8 cellular contexts compared by ENCODE assay signal in the genomic region with DNA sequence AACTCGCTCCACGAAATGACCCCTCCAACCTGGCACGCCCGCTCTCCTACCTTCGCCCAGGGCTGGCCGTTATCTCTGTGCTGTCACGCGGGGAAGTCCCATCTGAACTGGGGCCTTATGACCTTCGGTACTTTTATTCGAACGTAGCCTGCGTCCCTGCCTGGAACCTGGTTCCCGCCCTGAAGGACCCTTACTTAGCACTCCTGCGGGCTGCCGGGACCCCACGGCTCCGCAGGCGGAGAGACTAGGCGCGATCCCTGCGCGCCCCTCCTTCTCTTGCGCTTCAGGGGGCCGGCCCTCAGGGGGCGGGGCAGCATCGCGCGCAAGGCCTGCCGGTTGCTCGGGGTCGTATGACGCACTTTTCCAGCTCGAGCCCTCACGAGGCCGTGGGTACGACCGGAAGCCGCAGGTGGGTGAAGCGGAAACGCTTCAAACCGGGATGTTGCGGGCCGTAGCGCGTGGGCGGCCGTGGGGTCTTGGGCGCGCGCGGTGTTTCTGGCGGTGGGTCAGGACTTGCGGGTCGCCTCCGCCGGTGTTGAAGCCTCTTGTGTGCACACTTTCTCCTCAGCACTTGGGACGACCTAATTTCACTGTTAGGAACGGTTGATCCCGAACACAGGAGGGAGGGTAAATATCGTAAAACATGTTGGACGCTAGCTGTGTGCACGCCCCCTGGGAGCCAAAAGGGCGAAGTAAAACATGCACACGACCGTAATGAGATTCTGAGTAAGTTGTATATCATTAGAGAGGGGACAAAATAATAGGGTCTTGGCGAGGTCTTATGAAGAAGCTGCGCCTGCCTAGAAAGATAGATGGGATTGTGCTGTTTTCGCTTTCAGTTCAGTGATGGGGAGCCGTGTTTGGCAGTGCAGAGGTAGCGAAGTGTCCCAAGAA. TPM values are rescaled to one million over a fixed set of nuclear protein-coding genes. Genes with fewer than 3 reads are reported as not detected.
A peak's percentile ranks its signal among the peaks of the same experiment; 100 is the strongest.
DNase-seq lines count a peak whose midpoint lies in the region; ATAC-seq and TF ChIP-seq lines count a peak whose summit lies in the region.

Gene LIPT1 (plus strand): TSS at position 325 of the 894 bp plus-strand sequence. CDS start 6,991 bp downstream, outside the sequence.
A gene with protein sequence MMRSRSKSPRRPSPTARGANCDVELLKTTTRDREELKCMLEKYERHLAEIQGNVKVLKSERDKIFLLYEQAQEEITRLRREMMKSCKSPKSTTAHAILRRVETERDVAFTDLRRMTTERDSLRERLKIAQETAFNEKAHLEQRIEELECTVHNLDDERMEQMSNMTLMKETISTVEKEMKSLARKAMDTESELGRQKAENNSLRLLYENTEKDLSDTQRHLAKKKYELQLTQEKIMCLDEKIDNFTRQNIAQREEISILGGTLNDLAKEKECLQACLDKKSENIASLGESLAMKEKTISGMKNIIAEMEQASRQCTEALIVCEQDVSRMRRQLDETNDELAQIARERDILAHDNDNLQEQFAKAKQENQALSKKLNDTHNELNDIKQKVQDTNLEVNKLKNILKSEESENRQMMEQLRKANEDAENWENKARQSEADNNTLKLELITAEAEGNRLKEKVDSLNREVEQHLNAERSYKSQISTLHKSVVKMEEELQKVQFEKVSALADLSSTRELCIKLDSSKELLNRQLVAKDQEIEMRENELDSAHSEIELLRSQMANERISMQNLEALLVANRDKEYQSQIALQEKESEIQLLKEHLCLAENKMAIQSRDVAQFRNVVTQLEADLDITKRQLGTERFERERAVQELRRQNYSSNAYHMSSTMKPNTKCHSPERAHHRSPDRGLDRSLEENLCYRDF (minus strand): TSS at position 300 of the 894 bp plus-strand sequence. CDS start 45,503 bp downstream, outside the sequence.

- intact Hi-C loops in right cardiac atrium (cut with DNase I) = no loop called here
- intact Hi-C loops in vagina (cut with DNase I) = no loop called here

- H3K27ac ChIP-seq in right cardiac atrium (ENCODE audit: low read length) (peak within 1 kb of the TSS; percentile 91), vagina (peak within 1 kb of the TSS; percentile 76)

- no peaks in the 10 kb centered on the region for H3K36me3 ChIP-seq in vagina

- peaks cover 40% of the 10 kb centered on the region for H3K4me1 Mint-ChIP-seq in T-helper 17 cell

- peak within 1 kb of the TSS; percentile 71 for H3K4me3 ChIP-seq in right cardiac atrium (ENCODE audit: low read length)
- peak within 1 kb of the TSS; percentile 53 to 89 for H3K4me3 ChIP-seq in vagina

- peak within 1 kb of the TSS; percentile 100 for H3K4me3 Mint-ChIP-seq in T-helper 17 cell

- peaks cover 4% of the 10 kb centered on the region for H3K4me1 ChIP-seq in right cardiac atrium (ENCODE audit: control insufficient read depth, insufficient read depth, low read length)
- peaks cover 33% of the 10 kb centered on the region for H3K4me1 ChIP-seq in vagina

- ATAC-seq in GM18498 (IDR thresholded peaks at IDR 0.05; ENCODE audit: unreplicated experiment) (peak; percentile 96), HG02885 (IDR thresholded peaks at IDR 0.05; ENCODE audit: poor library complexity, unreplicated experiment) (peak; percentile 96), T-helper 17 cell (peak; percentile 93), right cardiac atrium (peak; percentile 99 to 100)

- H3K27me3 ChIP-seq in right cardiac atrium (ENCODE audit: control insufficient read depth, insufficient read depth) = no peaks in the 10 kb centered on the region
- H3K27me3 ChIP-seq in vagina = no peaks in the 10 kb centered on the region

- no peaks in the 10 kb centered on the region for H3K9me3 ChIP-seq in T-helper 17 cell (ENCODE audit: control insufficient read depth, low read length, poor library complexity, severe bottlenecking)
- H3K9me3 ChIP-seq in right cardiac atrium (ENCODE audit: control insufficient read depth, low read length) = no peaks in the 10 kb centered on the region
- H3K9me3 ChIP-seq in vagina = no peaks in the 10 kb centered on the region

- under 1% methylated on average over 70 of the region's 70 CpGs for WGBS in right cardiac atrium

- TF ChIP-seq POLR2A in vagina (IDR thresholded peaks at IDR 0.05) = peak in 1 of 2 donors; percentile 81

- H3K27me3 Mint-ChIP-seq in T-helper 17 cell = no peaks in the 10 kb centered on the region

- no peak for TF ChIP-seq CTCF in vagina (IDR thresholded peaks at IDR 0.05)

- H3K27ac Mint-ChIP-seq in T-helper 17 cell = no peak within 1 kb of the TSS

- DNase-seq in NCI-H1694 (lab: John Stamatoyannopoulos, UW) (peak; percentile 84), T-helper 17 cell (peak; percentile 78 to 87 (median 86)), anterior cingulate cortex (lab: John Stamatoyannopoulos, UW) (peak; percentile 41 to 93 (median 85)), right cardiac atrium (peak; percentile 93 to 97 (median 96)), putamen (ENCODE audit: low spot score) (peak; percentile 91), vagina (ENCODE audit: extremely low spot score in 2 of 2) (peak in 1 of 2 donors; percentile 95)

- H3K36me3 Mint-ChIP-seq in T-helper 17 cell (ENCODE audit: low read depth) = peaks cover 18% of the 10 kb centered on the region

RNA-seq across cellular contexts. Expression of gene LIPT1, which starts in this region (rescaled TPM):
- 10 to 100 TPM in 1 of 2 donors, 1 to 10 TPM in 1; 9.7 to 11.0 TPM for total RNA-seq in T-helper 17 cell
- total RNA-seq in right cardiac atrium = 10 to 100 TPM in 1 of 4 donors, 1 to 10 TPM in 3; 5.8 to 10.0 (median 7.1) TPM
- 12.4 TPM for polyA plus RNA-seq in right cardiac atrium
- total RNA-seq in vagina = 3.9 TPM

RNA-seq across cellular contexts. Expression of the second gene that starts in this region (rescaled TPM):
- total RNA-seq in T-helper 17 cell (1 to 10 TPM; 7.7 to 8.3 TPM), right cardiac atrium (1 to 10 TPM; 4.2 to 5.2 (median 4.7) TPM), vagina (3.7 TPM)
- 2.5 TPM for polyA plus RNA-seq in right cardiac atrium
